ENCODE assay signal across 17 cellular contexts in genomic region chr16:50071075-50071671, GRCh38. TPM values are rescaled to one million over a fixed set of nuclear protein-coding genes. Genes with fewer than 3 reads are reported as not detected.
DNase-seq lines count a peak whose midpoint lies in the region; ATAC-seq and TF ChIP-seq lines count a peak whose summit lies in the region.
"Had no signal": no experiment of that assay in that cellular context is flagged by ENCODE, and none has a peak within 500 bp of the region (broad histone marks: within the 10 kb centered on the region; RNA-seq: fewer than 3 reads in every experiment).

No MANE protein-coding gene starts in this region.

- POLR2A ChIA-PET in CD8-positive, alpha-beta T cell (lab: Charles Lee) = no interaction called here
- POLR2A ChIA-PET in WTC11 (lab: Charles Lee) = no interaction called here

- no peak overlapping the region for H3K4me3 ChIP-seq in CD8-positive, alpha-beta T cell (ENCODE audit: low read depth, low read length)
- H3K4me3 ChIP-seq in KMS-11 (IDR thresholded peaks at IDR 0.05; ENCODE audit: insufficient read depth, low read depth, low read length) = no peak overlapping the region
- H3K4me3 ChIP-seq: SJCRH30 had no signal

- H3K9me3 Mint-ChIP-seq in CD8-positive, alpha-beta T cell = no peaks in the 10 kb centered on the region
- H3K9me3 Mint-ChIP-seq in activated T-helper 1 cell treated with anti-CD3 and anti-CD28 coated beads, Interleukin-12 subunit alpha, Interleukin-12 subunit beta, Interleukin-2, Interleukin-4 antibody, amounts not matched to agents 30 ng/mL and 10 ng/mL and 1 ng/mL, durations not matched to agents 14 hours and 24 hours and 36 hours = no peaks in the 10 kb centered on the region
- H3K9me3 Mint-ChIP-seq in neural crest cell (no peaks in the 10 kb centered on the region), WTC11 (no peaks in the 10 kb centered on the region)
- H3K9me3 Mint-ChIP-seq: CD8-positive, alpha-beta memory T cell had no signal

- H3K27me3 Mint-ChIP-seq in CD8-positive, alpha-beta T cell (ENCODE audit: low read depth) = no peaks in the 10 kb centered on the region
- H3K27me3 Mint-ChIP-seq in activated T-helper 1 cell treated with anti-CD3 and anti-CD28 coated beads, Interleukin-12 subunit alpha, Interleukin-12 subunit beta, Interleukin-2, Interleukin-4 antibody, amounts not matched to agents 30 ng/mL and 10 ng/mL and 1 ng/mL, durations not matched to agents 14 hours and 24 hours and 36 hours (ENCODE audit: insufficient read depth) = no peaks in the 10 kb centered on the region
- H3K27me3 Mint-ChIP-seq in neural crest cell (ENCODE audit: low read depth) (no peaks in the 10 kb centered on the region), WTC11 (ENCODE audit: low read depth) (no peaks in the 10 kb centered on the region; the same call in 1 of the 2 replicates)
- H3K27me3 Mint-ChIP-seq: CD8-positive, alpha-beta memory T cell had no signal

- peaks cover 8% of the 10 kb centered on the region for H3K36me3 ChIP-seq in CD8-positive, alpha-beta T cell (ENCODE audit: insufficient read depth, low read length)
- no peaks in the 10 kb centered on the region; the same call in 1 of the 2 replicates for H3K36me3 ChIP-seq in KMS-11 (ENCODE audit: insufficient read depth)

- peaks cover 54% of the 10 kb centered on the region for H3K36me3 Mint-ChIP-seq in CD8-positive, alpha-beta T cell
- H3K36me3 Mint-ChIP-seq in activated T-helper 1 cell treated with anti-CD3 and anti-CD28 coated beads, Interleukin-12 subunit alpha, Interleukin-12 subunit beta, Interleukin-2, Interleukin-4 antibody, amounts not matched to agents 30 ng/mL and 10 ng/mL and 1 ng/mL, durations not matched to agents 14 hours and 24 hours and 36 hours (ENCODE audit: low read depth) = peaks cover 30% of the 10 kb centered on the region
- H3K36me3 Mint-ChIP-seq in neural crest cell (ENCODE audit: low read depth) = no peaks in the 10 kb centered on the region
- H3K36me3 Mint-ChIP-seq in WTC11 = peaks cover 28% of the 10 kb centered on the region

- no peak for TF ChIP-seq CTCF in CD8-positive, alpha-beta T cell (IDR thresholded peaks at IDR 0.05)
- TF ChIP-seq CTCF in KMS-11 (conservative IDR thresholded peaks at IDR 0.05; ENCODE audit: low read depth, low read length) = no peak
- TF ChIP-seq CTCF in neural crest cell (conservative IDR thresholded peaks at IDR 0.05) = no peak
- no peak for TF ChIP-seq CTCF in WTC11 (IDR thresholded peaks at IDR 0.05)

- peak overlapping the region; percentile 27 for H3K9ac ChIP-seq in KMS-11

- peak overlapping the region; percentile 87 for H3K4me2 ChIP-seq in KMS-11

- in situ Hi-C loops in ACHN (cut with HindIII; ENCODE audit: low pct_ligation_motif_present, low pct_unique_long_range_greater_than_20kb, low sequenced_read_pairs) = no loop called here

- no peaks in the 10 kb centered on the region for H3K9me3 ChIP-seq in CD8-positive, alpha-beta T cell (ENCODE audit: low read length)
- H3K9me3 ChIP-seq: BE2C, SJCRH30 had no signal

- peaks cover 51% of the 10 kb centered on the region for H3K4me1 Mint-ChIP-seq in CD8-positive, alpha-beta T cell (ENCODE audit: low read depth)
- peaks cover 45% of the 10 kb centered on the region for H3K4me1 Mint-ChIP-seq in activated T-helper 1 cell treated with anti-CD3 and anti-CD28 coated beads, Interleukin-12 subunit alpha, Interleukin-12 subunit beta, Interleukin-2, Interleukin-4 antibody, amounts not matched to agents 30 ng/mL and 10 ng/mL and 1 ng/mL, durations not matched to agents 14 hours and 24 hours and 36 hours (ENCODE audit: low read depth)
- H3K4me1 Mint-ChIP-seq in neural crest cell = peaks cover 16% of the 10 kb centered on the region
- H3K4me1 Mint-ChIP-seq in WTC11 = peaks cover 19% of the 10 kb centered on the region

- H3K27ac Mint-ChIP-seq in CD8-positive, alpha-beta T cell = peak overlapping the region; percentile 41
- H3K27ac Mint-ChIP-seq in activated T-helper 1 cell treated with anti-CD3 and anti-CD28 coated beads, Interleukin-12 subunit alpha, Interleukin-12 subunit beta, Interleukin-2, Interleukin-4 antibody, amounts not matched to agents 30 ng/mL and 10 ng/mL and 1 ng/mL, durations not matched to agents 14 hours and 24 hours and 36 hours = peak overlapping the region; percentile 8
- H3K27ac Mint-ChIP-seq in neural crest cell (ENCODE audit: unreplicated experiment) (no peak overlapping the region), WTC11 (no peak overlapping the region)

- no peak for ATAC-seq in CD8-positive, alpha-beta T cell
- ATAC-seq in WTC11 = no peak
- ATAC-seq: PC-3 had no signal

- no peak overlapping the region for H3K4me3 Mint-ChIP-seq in CD8-positive, alpha-beta T cell
- H3K4me3 Mint-ChIP-seq in activated T-helper 1 cell treated with anti-CD3 and anti-CD28 coated beads, Interleukin-12 subunit alpha, Interleukin-12 subunit beta, Interleukin-2, Interleukin-4 antibody, amounts not matched to agents 30 ng/mL and 10 ng/mL and 1 ng/mL, durations not matched to agents 14 hours and 24 hours and 36 hours = no peak overlapping the region
- H3K4me3 Mint-ChIP-seq in neural crest cell (peak overlapping the region; percentile 6), WTC11 (no peak overlapping the region)

- H3K4me1 ChIP-seq in CD8-positive, alpha-beta T cell (ENCODE audit: insufficient read depth, low read length) = peaks cover 17% of the 10 kb centered on the region
- H3K4me1 ChIP-seq in KMS-11 (ENCODE audit: low read depth, poor library complexity, severe bottlenecking) = peaks cover 65% of the 10 kb centered on the region
- H3K4me1 ChIP-seq: BE2C, SJCRH30 had no signal

- H3K27me3 ChIP-seq in CD8-positive, alpha-beta T cell (ENCODE audit: insufficient read depth, low read length) = no peaks in the 10 kb centered on the region
- H3K27me3 ChIP-seq in KMS-11 (ENCODE audit: insufficient read depth, low read depth) = no peaks in the 10 kb centered on the region
- H3K27me3 ChIP-seq: BE2C, SJCRH30 had no signal

- DNase-seq in CD8-positive, alpha-beta T cell = no peak
- no peak for DNase-seq in activated T-helper 1 cell treated with anti-CD3 and anti-CD28 coated beads, Interleukin-12 subunit alpha, Interleukin-12 subunit beta, Interleukin-2, Interleukin-4 antibody, amounts not matched to agents 30 ng/mL and 10 ng/mL and 1 ng/mL, durations not matched to agents 14 hours and 24 hours and 36 hours (ENCODE audit: low spot score)
- no peak for DNase-seq in neural crest cell (ENCODE audit: low read depth, low spot score)
- no peak for DNase-seq in ACHN
- no peak for DNase-seq in NCI-H2107 (lab: John Stamatoyannopoulos, UW)
- DNase-seq in NCI-H1694 treated with DMSO at 0.1 percent for 48 hours (lab: John Stamatoyannopoulos, UW) = no peak
- no peak for DNase-seq in WTC11 (ENCODE audit: low spot score)
- DNase-seq: BE2C; CD8-positive, alpha-beta memory T cell; NCI-H1092 treated with DMSO at 0.1 percent for 48 hours; NCI-H226; NCI-H526 treated with DMSO at 0.1 percent for 48 hours; PC-3; SJCRH30; SW 1271 had no signal

- H4K20me1 ChIP-seq in KMS-11 (ENCODE audit: insufficient read depth) = no peaks in the 10 kb centered on the region

- peaks cover 47% of the 10 kb centered on the region for H3K79me2 ChIP-seq in KMS-11 (ENCODE audit: insufficient read depth, low read depth)

- H3K27ac ChIP-seq in CD8-positive, alpha-beta T cell (ENCODE audit: low read depth, low read length) = no peak overlapping the region
- H3K27ac ChIP-seq in KMS-11 = peak overlapping the region; percentile 85
- H3K27ac ChIP-seq: RWPE1, SJCRH30 had no signal

- CTCF ChIA-PET in CD8-positive, alpha-beta T cell (lab: Charles Lee) = no interaction called here
- CTCF ChIA-PET in WTC11 (lab: Charles Lee) = interaction anchor here (2.1 kb wide), 1 partner anchor 46 kb away, joined by 5 read pairs; the partner anchor contains the start of gene CNEP1R1

- intact Hi-C loops in CD8-positive, alpha-beta T cell (cut with DNase I, micrococcal nuclease) = no loop called here
- intact Hi-C loops in activated T-helper 1 cell treated with anti-CD3 and anti-CD28 coated beads, Interleukin-12 subunit alpha, Interleukin-12 subunit beta, Interleukin-2, Interleukin-4 antibody, amounts not matched to agents 30 ng/mL and 10 ng/mL and 1 ng/mL, durations not matched to agents 14 hours and 24 hours and 36 hours (cut with micrococcal nuclease) = no loop called here

- no peak overlapping the region for H2AFZ ChIP-seq in KMS-11 (ENCODE audit: low read depth)

TF ChIP-seq in WTC11, 78 proteins besides CTCF, POLR2A, EP300 and RAD21 (continues in another document):
- no peak for TF ChIP-seq ZNF281 (CRISPR knock-in tag; IDR thresholded peaks at IDR 0.05)

RNA-seq across cellular contexts. Expression of gene HEATR3, which starts 5.4 kb away (rescaled TPM):
- 10 to 100 TPM in 1 of 2 experiments, 1 to 10 TPM in 1; 9.3 to 11.4 TPM for total RNA-seq in CD8-positive, alpha-beta T cell
- 29.1 and 30.7 TPM in 2 replicates for total RNA-seq in activated T-helper 1 cell treated with anti-CD3 and anti-CD28 coated beads, Interleukin-12 subunit alpha, Interleukin-12 subunit beta, Interleukin-2, Interleukin-4 antibody, amounts not matched to agents 30 ng/mL and 10 ng/mL and 1 ng/mL, durations not matched to agents 14 hours and 24 hours and 36 hours
- total RNA-seq in neural crest cell (25.4 and 29.5 TPM in 2 replicates), WTC11 (2021) (27.8 to 28.1 TPM (median 28.0 TPM) in 3 replicates)

RNA-seq across cellular contexts. Expression of gene CNEP1R1, which starts 46.1 kb away (rescaled TPM):
- total RNA-seq in CD8-positive, alpha-beta T cell = 10 to 100 TPM; 37.6 to 41.0 TPM
- 21.9 and 22.7 TPM in 2 replicates for total RNA-seq in activated T-helper 1 cell treated with anti-CD3 and anti-CD28 coated beads, Interleukin-12 subunit alpha, Interleukin-12 subunit beta, Interleukin-2, Interleukin-4 antibody, amounts not matched to agents 30 ng/mL and 10 ng/mL and 1 ng/mL, durations not matched to agents 14 hours and 24 hours and 36 hours
- total RNA-seq in neural crest cell = 19.5 and 20.6 TPM in 2 replicates
- total RNA-seq in WTC11 (2021) = 13.2 to 13.8 TPM (median 13.7 TPM) in 3 replicates

Comparison
In these comparisons a context has a peak if more than half of its experiments do, and no peak if none do; other contexts are left out.
1. H3K27ac Mint-ChIP-seq: peak in CD8-positive, alpha-beta T cell (single experiment) and activated T-helper 1 cell treated with anti-CD3 and anti-CD28 coated beads, Interleukin-12 subunit alpha, Interleukin-12 subunit beta, Interleukin-2, Interleukin-4 antibody, amounts not matched to agents 30 ng/mL and 10 ng/mL and 1 ng/mL, durations not matched to agents 14 hours and 24 hours and 36 hours (single experiment); none in neural crest cell (single experiment) and WTC11 (single experiment).